Comparison of ENCODE assay signal across 8 cellular contexts in the genomic region with DNA sequence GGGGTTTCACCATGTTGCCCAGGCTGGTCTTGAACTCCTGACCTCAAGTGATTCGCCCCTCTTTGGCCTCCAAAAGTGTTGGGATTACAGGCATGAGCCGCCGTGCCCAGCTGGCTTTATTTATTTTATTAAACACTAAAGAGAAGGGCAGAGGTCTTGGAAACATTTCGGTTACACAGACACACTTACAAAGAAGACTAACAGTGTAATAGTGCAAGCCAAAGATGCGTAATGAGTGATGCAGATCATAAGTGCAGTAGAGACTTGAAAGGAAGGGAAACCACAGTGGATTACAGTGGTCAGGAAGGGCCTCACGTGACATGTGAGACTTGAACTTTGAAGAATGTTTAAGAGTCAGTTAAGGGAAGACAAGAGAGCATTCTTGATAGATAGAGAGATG. TPM values are rescaled to one million over a fixed set of nuclear protein-coding genes. Genes with fewer than 3 reads are reported as not detected.
A peak's percentile ranks its signal among the peaks of the same experiment; 100 is the strongest.
DNase-seq lines count a peak whose midpoint lies in the region; ATAC-seq and TF ChIP-seq lines count a peak whose summit lies in the region.

No MANE protein-coding gene starts in this region.

- no peaks in the 10 kb centered on the region for H3K27me3 Mint-ChIP-seq in T-cell

- H3K36me3 ChIP-seq in GM06990 (ENCODE audit: control insufficient read depth, insufficient read depth, low read length) = no peaks in the 10 kb centered on the region

- H3K27ac Mint-ChIP-seq in T-cell = peak overlapping the region; percentile 30 to 62

- peaks cover 0 to 4% (median 3%) of the 10 kb centered on the region in 3 donors for H3K9me3 Mint-ChIP-seq in T-cell

- no peaks in the 10 kb centered on the region for H3K27me3 ChIP-seq in GM06990 (replicated peaks; ENCODE audit: control insufficient read depth, insufficient read depth, low read length)

- peak overlapping the region; percentile 5 to 49 (median 7) for H3K4me3 Mint-ChIP-seq in T-cell

- POLR2A ChIA-PET in T-cell (lab: Charles Lee) = interaction anchor here (0.7 to 2.3 kb wide), 6 partner anchors 12 to 90 kb away, joined by 3 to 22 read pairs (median 5); partner anchors contain the start of gene CDK17 (in 1 of the 2)

- TF ChIP-seq CTCF in GM06990 (IDR thresholded peaks at IDR 0.05; ENCODE audit: insufficient read depth, low read length, poor library complexity, severe bottlenecking) (no peak), astrocyte of the spinal cord (IDR thresholded peaks at IDR 0.05; ENCODE audit: low read depth, low read length) (no peak)

- H3K36me3 Mint-ChIP-seq in T-cell = no peaks in the 10 kb centered on the region

- in situ Hi-C loops in astrocyte of the spinal cord (cut with HindIII; ENCODE audit: low sequenced_read_pairs) = no loop called here

- DNase-seq in GM06990 (ENCODE audit: extremely low read depth, insufficient read length) (peak; percentile 24), T-cell (peak; percentile 29 to 83 (median 70)), astrocyte of the spinal cord (ENCODE audit: low read depth, low spot score) (peak; percentile 97), mesenteric fat pad (ENCODE audit: low spot score) (no peak), HT-29 (ENCODE audit: low spot score) (no peak)
- DNase-seq in stimulated activated CD4-positive, alpha-beta T cell treated with anti-CD3 and anti-CD28 coated beads, Interleukin-2, amount 100 ng/mL, for 48 hours = peak; percentile 26 to 35

- H3K4me1 Mint-ChIP-seq in T-cell = peaks cover 33 to 42% (median 41%) of the 10 kb centered on the region in 3 donors

- H3K4me3 ChIP-seq in GM06990 (replicated peaks; ENCODE audit: low read depth, low read length) (no peak overlapping the region), astrocyte of the spinal cord (ENCODE audit: low read depth, low read length) (no peak overlapping the region)

- CTCF ChIA-PET in T-cell (lab: Charles Lee) = interaction anchor here (0.6 to 2.0 kb wide), 8 partner anchors 11 to 84 kb away, joined by 3 to 6 read pairs (median 4); no protein-coding TSS in a partner anchor

- peak; percentile 74 for ATAC-seq in HG02938 (IDR thresholded peaks at IDR 0.05; ENCODE audit: unreplicated experiment)
- ATAC-seq in T-cell (replicated peaks in 1 of 4) = peak; percentile 98 to 100 (median 100)
- no peak for ATAC-seq in HG02642 (IDR thresholded peaks at IDR 0.05; ENCODE audit: poor library complexity, unreplicated experiment)

RNA-seq across cellular contexts. Expression of gene CDK17, which starts 33.9 kb away (rescaled TPM):
- total RNA-seq in T-cell = 100 to 1,000 TPM in 1 of 5 donors, 10 to 100 TPM in 4; 56.4 to 114 (median 72.2) TPM
- 46.2 TPM for total RNA-seq in mesenteric fat pad
- 7.1 and 9.2 TPM in 2 replicates for total RNA-seq in HT-29 (2014; rRNA removed; shearing (Covaris generic))

RNA-seq across cellular contexts. Expression of gene CFAP54, which starts 55.3 kb away (rescaled TPM):
- total RNA-seq in T-cell = under 1 TPM; 0.47 to 0.95 (median 0.90) TPM
- total RNA-seq in mesenteric fat pad = 0.71 TPM
- not detected in 2 replicates for total RNA-seq in HT-29 (2014; rRNA removed; shearing (Covaris generic))

Comparison
In these comparisons a context has a peak if more than half of its experiments do, and no peak if none do; other contexts are left out.
1. DNase-seq: peak in GM06990 (single experiment), T-cell (34 of 34), astrocyte of the spinal cord (single experiment) and stimulated activated CD4-positive, alpha-beta T cell treated with anti-CD3 and anti-CD28 coated beads, Interleukin-2, amount 100 ng/mL, for 48 hours (2 of 2); none in mesenteric fat pad (single experiment) and HT-29 (single experiment).